In genomic region chr10:133045556-133046483, GRCh38 we compare ENCODE assay signal across 2 cellular contexts.
TF ChIP-seq lines count a peak whose summit lies in the region.

No MANE protein-coding gene starts in this region.

TF ChIP-seq in IMR-90, 13 proteins besides CTCF, POLR2A, EP300 and RAD21:
- TF ChIP-seq, protein P1, sequence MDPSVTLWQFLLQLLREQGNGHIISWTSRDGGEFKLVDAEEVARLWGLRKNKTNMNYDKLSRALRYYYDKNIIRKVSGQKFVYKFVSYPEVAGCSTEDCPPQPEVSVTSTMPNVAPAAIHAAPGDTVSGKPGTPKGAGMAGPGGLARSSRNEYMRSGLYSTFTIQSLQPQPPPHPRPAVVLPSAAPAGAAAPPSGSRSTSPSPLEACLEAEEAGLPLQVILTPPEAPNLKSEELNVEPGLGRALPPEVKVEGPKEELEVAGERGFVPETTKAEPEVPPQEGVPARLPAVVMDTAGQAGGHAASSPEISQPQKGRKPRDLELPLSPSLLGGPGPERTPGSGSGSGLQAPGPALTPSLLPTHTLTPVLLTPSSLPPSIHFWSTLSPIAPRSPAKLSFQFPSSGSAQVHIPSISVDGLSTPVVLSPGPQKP (IDR thresholded peaks at IDR 0.05; ENCODE audit: borderline replicate concordance, low read depth, low read length) = no peak
- TF ChIP-seq NFE2L2 (IDR thresholded peaks at IDR 0.05; ENCODE audit: low read depth, low read length) (no peak), RCOR1 (IDR thresholded peaks at IDR 0.05; ENCODE audit: insufficient replicate concordance, low read length) (no peak), MXI1 (IDR thresholded peaks at IDR 0.05; ENCODE audit: borderline replicate concordance, low read depth, low read length) (no peak), MAZ (IDR thresholded peaks at IDR 0.05; ENCODE audit: borderline replicate concordance, low read depth, low read length) (no peak)

TF ChIP-seq in endothelial cell of umbilical vein, 7 proteins besides CTCF, POLR2A, EP300 and RAD21:
- TF ChIP-seq MYC (IDR thresholded peaks at IDR 0.05; ENCODE audit: low read depth, low read length) (no peak), GATA2 (IDR thresholded peaks at IDR 0.05; ENCODE audit: insufficient read depth, insufficient read length, low read depth, low read length) (no peak)
- TF ChIP-seq, protein P2, sequence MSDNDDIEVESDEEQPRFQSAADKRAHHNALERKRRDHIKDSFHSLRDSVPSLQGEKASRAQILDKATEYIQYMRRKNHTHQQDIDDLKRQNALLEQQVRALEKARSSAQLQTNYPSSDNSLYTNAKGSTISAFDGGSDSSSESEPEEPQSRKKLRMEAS (IDR thresholded peaks at IDR 0.05; ENCODE audit: insufficient read depth, insufficient read length) = peak; percentile 40
TF ChIP-seq in endothelial cell of umbilical vein: peak in this region for 1.
